ENCODE assay signal across 8 cellular contexts in genomic region chr6:141077355-141078333, GRCh38.
DNase-seq lines count a peak whose midpoint lies in the region; ATAC-seq and TF ChIP-seq lines count a peak whose summit lies in the region.

No MANE protein-coding gene starts in this region.

- H3K4me1 ChIP-seq in testis = no peaks in the 10 kb centered on the region

- peak; percentile 24 for DNase-seq in stimulated activated CD4-positive, alpha-beta T cell treated with anti-CD3 and anti-CD28 coated beads, Interleukin-1b, Interleukin-23, amount 100 ng/mL, for 48 hours
- no peak for DNase-seq in stimulated activated CD4-positive, alpha-beta T cell treated with anti-CD3 and anti-CD28 coated beads, Interleukin-4, amount 100 ng/mL, for 4 hours
- DNase-seq in NCI-H69 (lab: John Stamatoyannopoulos, UW) (peak; percentile 77), epithelial cell of proximal tubule (ENCODE audit: low read depth) (no peak), testis (peak; percentile 17), DMS79 (lab: John Stamatoyannopoulos, UW) (no peak), cerebellar nuclear complex (lab: John Stamatoyannopoulos, UW) (no peak)

- 77 to 88% methylated on average over 8 of the region's 8 CpGs for WGBS in testis, 2 donors

- ATAC-seq in HG02943 (IDR thresholded peaks at IDR 0.05; ENCODE audit: low read depth, unreplicated experiment) = peak; percentile 93

- no peaks in the 10 kb centered on the region for H3K27me3 ChIP-seq in testis

- no peaks in the 10 kb centered on the region for H3K36me3 ChIP-seq in testis (ENCODE audit: low read depth, missing control alignments)

- H3K9me3 ChIP-seq in testis = no peaks in the 10 kb centered on the region

- H3K4me3 ChIP-seq in epithelial cell of proximal tubule (ENCODE audit: low read depth, low read length) (no peak overlapping the region), testis (no peak overlapping the region)

- H3K27ac ChIP-seq in testis = no peak overlapping the region

- no peak for TF ChIP-seq POLR2A in testis (IDR thresholded peaks at IDR 0.05)

- TF ChIP-seq CTCF in epithelial cell of proximal tubule (conservative IDR thresholded peaks at IDR 0.05; ENCODE audit: low read depth, low read length) = peak; percentile 50
- no peak for TF ChIP-seq CTCF in testis (IDR thresholded peaks at IDR 0.05)

- intact Hi-C loops in testis (cut with DNase I; ENCODE audit: low total_unique reads) = no loop called here

Comparison
In these comparisons a context has a peak if more than half of its experiments do, and no peak if none do; other contexts are left out.
1. DNase-seq: peak in stimulated activated CD4-positive, alpha-beta T cell treated with anti-CD3 and anti-CD28 coated beads, Interleukin-1b, Interleukin-23, amount 100 ng/mL, for 48 hours (single experiment), NCI-H69 (single experiment) and testis (single experiment); none in stimulated activated CD4-positive, alpha-beta T cell treated with anti-CD3 and anti-CD28 coated beads, Interleukin-4, amount 100 ng/mL, for 4 hours (0 of 2), epithelial cell of proximal tubule (single experiment), DMS79 (single experiment) and cerebellar nuclear complex (0 of 2).